ENCODE assay signal across 1 cellular context in genomic region chr7:132697032-132697431, GRCh38.
TF ChIP-seq lines count a peak whose summit lies in the region.

No MANE protein-coding gene starts in this region.

TF ChIP-seq in WTC11, 78 proteins besides CTCF, POLR2A, EP300 and RAD21 (continued from another document):
- TF ChIP-seq STAT6 (CRISPR knock-in tag; conservative IDR thresholded peaks at IDR 0.05; ENCODE audit: low read depth): no peak
- TF ChIP-seq TEAD1 (CRISPR knock-in tag; IDR thresholded peaks at IDR 0.05): no peak
